ENCODE assay signal across 1 cellular context in genomic region chr21:34035619-34036354, GRCh38.
A peak's percentile ranks its signal among the peaks of the same experiment; 100 is the strongest.
TF ChIP-seq lines count a peak whose summit lies in the region.

No MANE protein-coding gene starts in this region.

TF ChIP-seq in HEK293, 187 proteins besides CTCF, POLR2A, EP300 and RAD21:
- TF ChIP-seq ZNF549 (tag by site-specific recombination; IDR thresholded peaks at IDR 0.05) (no peak), ZIC2 (tag by site-specific recombination; IDR thresholded peaks at IDR 0.05) (peak; percentile 94)
